Comparison of ENCODE assay signal across 11 cellular contexts in the genomic region with DNA sequence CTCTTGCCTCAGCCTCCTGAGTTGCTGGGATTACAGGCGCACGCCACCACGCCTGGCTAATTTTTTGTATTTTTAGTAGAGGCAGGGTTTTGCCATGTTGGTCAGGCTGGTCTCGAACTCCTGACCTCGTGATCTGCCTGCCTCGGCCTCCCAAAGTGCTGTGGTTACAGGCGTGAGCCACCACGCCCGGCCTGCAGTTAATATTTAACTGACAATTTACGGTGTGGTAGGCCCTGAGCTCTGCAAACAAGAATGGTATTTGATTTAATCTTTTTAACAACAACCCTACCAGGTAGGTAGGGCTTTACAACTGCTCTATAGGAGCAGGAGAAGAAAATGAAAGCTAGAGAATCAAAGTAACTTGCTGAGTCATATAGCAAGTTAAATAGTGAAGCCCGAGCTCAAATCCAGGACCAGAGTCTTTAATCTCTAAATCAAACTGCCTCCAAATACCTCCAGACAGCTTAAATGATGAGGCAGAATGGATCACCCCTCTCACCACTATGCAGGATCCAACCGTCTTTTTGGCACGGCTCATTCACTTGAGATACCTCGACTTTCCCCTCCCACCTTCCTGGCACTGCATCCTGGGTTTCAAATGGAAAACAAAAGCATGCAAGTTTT. TPM values are rescaled to one million over a fixed set of nuclear protein-coding genes. Genes with fewer than 3 reads are reported as not detected.
DNase-seq lines count a peak whose midpoint lies in the region; ATAC-seq and TF ChIP-seq lines count a peak whose summit lies in the region.
"Had no signal": no experiment of that assay in that cellular context is flagged by ENCODE, and none has a peak within 500 bp of the region (broad histone marks: within the 10 kb centered on the region; RNA-seq: fewer than 3 reads in every experiment).

No MANE protein-coding gene starts in this region.

- no peaks in the 10 kb centered on the region for H3K36me3 ChIP-seq in BE2C
- H3K36me3 ChIP-seq: WERI-Rb-1 had no signal

- H3K27me3 Mint-ChIP-seq in activated naive CD4-positive, alpha-beta T cell treated with anti-CD3 and anti-CD28 coated beads, Interleukin-2, amount 10 ng/mL, durations not matched to agents 7 days and 5 days, result no peaks in the 10 kb centered on the region
- H3K27me3 Mint-ChIP-seq in activated naive CD8-positive, alpha-beta T cell treated with anti-CD3 and anti-CD28 coated beads, Interleukin-2, amount 50 U/mL, for 24 hours, result no peaks in the 10 kb centered on the region
- H3K27me3 Mint-ChIP-seq: dendritic cell treated with granulocyte-macrophage colony-stimulating factor and Interleukin-4, amounts not matched to agents 40 ng/mL and 50 ng/mL, for 4 days had no signal

- H3K27me3 ChIP-seq in BE2C, result no peaks in the 10 kb centered on the region

- peaks cover 18% of the 10 kb centered on the region for H3K36me3 Mint-ChIP-seq in activated naive CD4-positive, alpha-beta T cell treated with anti-CD3 and anti-CD28 coated beads, Interleukin-2, amount 10 ng/mL, durations not matched to agents 7 days and 5 days
- H3K36me3 Mint-ChIP-seq in activated naive CD8-positive, alpha-beta T cell treated with anti-CD3 and anti-CD28 coated beads, Interleukin-2, amount 50 U/mL, for 24 hours (ENCODE audit: low read depth), result peaks cover 18% of the 10 kb centered on the region

- ATAC-seq in HG03342 (IDR thresholded peaks at IDR 0.05; ENCODE audit: unreplicated experiment), result peak; percentile 78
- ATAC-seq in activated naive CD8-positive, alpha-beta T cell treated with anti-CD3 and anti-CD28 coated beads, Interleukin-2, amount 50 U/mL, for 24 hours, result peak; percentile 54

- peaks cover 29% of the 10 kb centered on the region for H3K4me1 Mint-ChIP-seq in activated naive CD4-positive, alpha-beta T cell treated with anti-CD3 and anti-CD28 coated beads, Interleukin-2, amount 10 ng/mL, durations not matched to agents 7 days and 5 days
- peaks cover 11% of the 10 kb centered on the region for H3K4me1 Mint-ChIP-seq in activated naive CD8-positive, alpha-beta T cell treated with anti-CD3 and anti-CD28 coated beads, Interleukin-2, amount 50 U/mL, for 24 hours

- intact Hi-C loops in posterior cingulate gyrus (cut with DNase I), result no loop called here

- CTCF ChIA-PET in activated naive CD4-positive, alpha-beta T cell treated with anti-CD3 and anti-CD28 coated beads, Interleukin-2, amount 10 ng/mL, durations not matched to agents 7 days and 5 days (lab: Charles Lee), result interaction anchor here (1.0 to 1.7 kb wide), 3 partner anchors 9 to 43 kb away, joined by 3 to 7 read pairs (median 5); partner anchors contain the start of gene UEVLD

- H3K9me3 ChIP-seq in BE2C, result no peaks in the 10 kb centered on the region

- no peaks in the 10 kb centered on the region for H3K9me3 Mint-ChIP-seq in activated naive CD4-positive, alpha-beta T cell treated with anti-CD3 and anti-CD28 coated beads, Interleukin-2, amount 10 ng/mL, durations not matched to agents 7 days and 5 days
- H3K9me3 Mint-ChIP-seq in activated naive CD8-positive, alpha-beta T cell treated with anti-CD3 and anti-CD28 coated beads, Interleukin-2, amount 50 U/mL, for 24 hours, result no peaks in the 10 kb centered on the region
- H3K9me3 Mint-ChIP-seq: dendritic cell treated with granulocyte-macrophage colony-stimulating factor and Interleukin-4, amounts not matched to agents 40 ng/mL and 50 ng/mL, for 4 days had no signal

- no peak overlapping the region for H3K4me3 ChIP-seq in BE2C (ENCODE audit: low read depth, low read length)

- peak; percentile 33 for DNase-seq in activated naive CD4-positive, alpha-beta T cell treated with anti-CD3 and anti-CD28 coated beads, Interleukin-2, amount 10 ng/mL, durations not matched to agents 7 days and 5 days
- no peak for DNase-seq in activated naive CD4-positive, alpha-beta T cell treated with anti-CD3 and anti-CD28 coated beads, Interleukin-2, amount 50 U/mL, for 16 hours
- DNase-seq in activated naive CD8-positive, alpha-beta T cell treated with anti-CD3 and anti-CD28 coated beads, Interleukin-2, amount 50 U/mL, for 24 hours, result no peak
- DNase-seq in ureter (ENCODE audit: low spot score), result peak; percentile 58
- no peak for DNase-seq in posterior cingulate gyrus
- DNase-seq in BE2C, result no peak
- no peak for DNase-seq in amniotic stem cell (lab: John Stamatoyannopoulos, UW)
- DNase-seq: stimulated activated CD4-positive, alpha-beta T cell treated with anti-CD3 and anti-CD28 coated beads, Interleukin-15, amount 100 ng/mL, for 24 hours; WERI-Rb-1 had no signal

- no peaks in the 10 kb centered on the region for H3K4me1 ChIP-seq in BE2C

- H3K4me3 Mint-ChIP-seq in activated naive CD4-positive, alpha-beta T cell treated with anti-CD3 and anti-CD28 coated beads, Interleukin-2, amount 10 ng/mL, durations not matched to agents 7 days and 5 days, result no peak overlapping the region
- peak overlapping the region; percentile 25 for H3K4me3 Mint-ChIP-seq in activated naive CD8-positive, alpha-beta T cell treated with anti-CD3 and anti-CD28 coated beads, Interleukin-2, amount 50 U/mL, for 24 hours
- H3K4me3 Mint-ChIP-seq: dendritic cell treated with granulocyte-macrophage colony-stimulating factor and Interleukin-4, amounts not matched to agents 40 ng/mL and 50 ng/mL, for 4 days had no signal

- peak overlapping the region; percentile 66 for H3K27ac Mint-ChIP-seq in activated naive CD4-positive, alpha-beta T cell treated with anti-CD3 and anti-CD28 coated beads, Interleukin-2, amount 10 ng/mL, durations not matched to agents 7 days and 5 days
- H3K27ac Mint-ChIP-seq in activated naive CD8-positive, alpha-beta T cell treated with anti-CD3 and anti-CD28 coated beads, Interleukin-2, amount 50 U/mL, for 24 hours, result peak overlapping the region; percentile 37
- H3K27ac Mint-ChIP-seq: dendritic cell treated with granulocyte-macrophage colony-stimulating factor and Interleukin-4, amounts not matched to agents 40 ng/mL and 50 ng/mL, for 4 days had no signal

- TF ChIP-seq CTCF in BE2C (IDR thresholded peaks at IDR 0.05; ENCODE audit: low read depth, low read length), result no peak

RNA-seq across cellular contexts. Expression of gene UEVLD, which starts 9.4 kb away (rescaled TPM):
- total RNA-seq in ureter, result 30.9 TPM
- polyA plus RNA-seq in BE2C (2012; ENCODE audit: insufficient read depth, insufficient read length, low read depth), result 3.7 TPM

RNA-seq across cellular contexts. Expression of gene MISFA, which starts 20.5 kb away (rescaled TPM):
- total RNA-seq in ureter, result 5.9 TPM
- polyA plus RNA-seq in BE2C (2012; ENCODE audit: insufficient read depth, insufficient read length, low read depth), result not detected

RNA-seq across cellular contexts. Expression of gene TSG101, which starts 52.3 kb away (rescaled TPM):
- 51.5 TPM for total RNA-seq in ureter
- polyA plus RNA-seq in BE2C (2012; ENCODE audit: insufficient read depth, insufficient read length, low read depth), result 91.9 TPM

RNA-seq across cellular contexts. Expression of gene SPTY2D1, which starts 55.1 kb away (rescaled TPM):
- 17.7 TPM for total RNA-seq in ureter
- 5.8 TPM for polyA plus RNA-seq in BE2C (2012; ENCODE audit: insufficient read depth, insufficient read length, low read depth)

Comparison
In these comparisons a context has a peak if more than half of its experiments do, and no peak if none do; other contexts are left out.
1. DNase-seq: peak in activated naive CD4-positive, alpha-beta T cell treated with anti-CD3 and anti-CD28 coated beads, Interleukin-2, amount 10 ng/mL, durations not matched to agents 7 days and 5 days (single experiment) and ureter (single experiment); none in activated naive CD4-positive, alpha-beta T cell treated with anti-CD3 and anti-CD28 coated beads, Interleukin-2, amount 50 U/mL, for 16 hours (single experiment), activated naive CD8-positive, alpha-beta T cell treated with anti-CD3 and anti-CD28 coated beads, Interleukin-2, amount 50 U/mL, for 24 hours (single experiment), posterior cingulate gyrus (0 of 10), BE2C (single experiment) and amniotic stem cell (single experiment).